Comparison of ENCODE assay signal across 29 cellular contexts in genomic region chr17:42106009-42106408, GRCh38. TPM values are rescaled to one million over a fixed set of nuclear protein-coding genes. Genes with fewer than 3 reads are reported as not detected.
"Had no signal": no experiment of that assay in that cellular context is flagged by ENCODE, and none has a peak within 500 bp of the region (broad histone marks: within the 10 kb centered on the region; RNA-seq: fewer than 3 reads in every experiment).

No MANE protein-coding gene starts in this region.

- H3K36me3 ChIP-seq: breast epithelium, MG63, SJSA1 had no signal

- H3K4me3 Mint-ChIP-seq: activated T-cell treated with anti-CD3 and anti-CD28 coated beads, Interleukin-2, amount 50 U/mL, for 4 hours had no signal

- H3K27me3 Mint-ChIP-seq: T-helper 17 cell had no signal

- H3K9me3 ChIP-seq: breast epithelium, MG63, SJSA1 had no signal

- H3K4me1 ChIP-seq: breast epithelium, SJSA1 had no signal

- H3K27ac ChIP-seq: breast epithelium, RWPE1, SJSA1 had no signal

- H3K27ac Mint-ChIP-seq: activated naive CD4-positive, alpha-beta T cell treated with anti-CD3 and anti-CD28 coated beads, Interleukin-2, amount 50 U/mL, for 72 hours; T-helper 17 cell; WTC11 had no signal

- H3K9me3 Mint-ChIP-seq: activated naive CD4-positive, alpha-beta T cell treated with anti-CD3 and anti-CD28 coated beads, Interleukin-2, amount 50 U/mL, for 72 hours; activated T-cell treated with anti-CD3 and anti-CD28 coated beads, Interleukin-2, amount 50 U/mL, for 4 hours; WTC11 had no signal

- ATAC-seq: activated naive CD4-positive, alpha-beta T cell treated with anti-CD3 and anti-CD28 coated beads, Interleukin-2, amount 50 U/mL, for 72 hours; activated T-cell treated with anti-CD3 and anti-CD28 coated beads, Interleukin-2, amount 50 U/mL, for 4 hours; Panc1; SK-N-SH treated with all-trans-retinoic acid at 6 μM for 48 hours; T-helper 17 cell; WTC11 had no signal

- H3K27me3 ChIP-seq: breast epithelium, MG63, SJSA1 had no signal

- H3K36me3 Mint-ChIP-seq: activated naive CD4-positive, alpha-beta T cell treated with anti-CD3 and anti-CD28 coated beads, Interleukin-2, amount 50 U/mL, for 72 hours; WTC11 had no signal

- DNase-seq: activated CD4-positive, alpha-beta T cell treated with anti-CD3 and anti-CD28 coated beads for 48 hours; activated CD4-positive, alpha-beta T cell treated with anti-CD3 and anti-CD28 coated beads, Interleukin-2, amount 50 U/mL, for 4 hours; activated CD4-positive, CD25-positive, alpha-beta regulatory T cell treated with anti-CD3 and anti-CD28 coated beads, Interleukin-2, amount 50 U/mL, for 72 hours; activated CD8-positive, alpha-beta memory T cell treated with anti-CD3 and anti-CD28 coated beads for 24 hours; activated effector memory CD4-positive, alpha-beta T cell treated with anti-CD3 and anti-CD28 coated beads, Interleukin-2, amount 50 U/mL, for 16 hours; activated naive CD4-positive, alpha-beta T cell treated with Interleukin-2 at 50 U/mL for 16 hours; activated T-cell treated with anti-CD3 and anti-CD28 coated beads, Interleukin-2, amount 50 U/mL, for 4 hours; caudate nucleus; MG63; MV-4-11; NCI-H1092 treated with DMSO at 0.1 percent for 48 hours; NCI-H1417 treated with DMSO at 0.1 percent for 48 hours; NCI-H1694; NCI-H2029 treated with DMSO at 0.1 percent for 48 hours; NCI-H345; NCI-H510A; NCI-H526 treated with DMSO at 0.1 percent for 48 hours; NCI-H82; Right ventricle myocardium superior; SW 1271; T-helper 17 cell; T-helper 9 cell had no signal

- H3K4me3 ChIP-seq: breast epithelium, MG63, SJSA1 had no signal

RNA-seq across cellular contexts. Expression of gene ZNF385C, which starts 7.7 kb away (rescaled TPM):
- total RNA-seq: SJSA1 had no signal

RNA-seq across cellular contexts. Expression of gene HSPB9, which starts 16.6 kb away (rescaled TPM):
- total RNA-seq: SJSA1, T-helper 17 cell had no signal
